In the genomic region with DNA sequence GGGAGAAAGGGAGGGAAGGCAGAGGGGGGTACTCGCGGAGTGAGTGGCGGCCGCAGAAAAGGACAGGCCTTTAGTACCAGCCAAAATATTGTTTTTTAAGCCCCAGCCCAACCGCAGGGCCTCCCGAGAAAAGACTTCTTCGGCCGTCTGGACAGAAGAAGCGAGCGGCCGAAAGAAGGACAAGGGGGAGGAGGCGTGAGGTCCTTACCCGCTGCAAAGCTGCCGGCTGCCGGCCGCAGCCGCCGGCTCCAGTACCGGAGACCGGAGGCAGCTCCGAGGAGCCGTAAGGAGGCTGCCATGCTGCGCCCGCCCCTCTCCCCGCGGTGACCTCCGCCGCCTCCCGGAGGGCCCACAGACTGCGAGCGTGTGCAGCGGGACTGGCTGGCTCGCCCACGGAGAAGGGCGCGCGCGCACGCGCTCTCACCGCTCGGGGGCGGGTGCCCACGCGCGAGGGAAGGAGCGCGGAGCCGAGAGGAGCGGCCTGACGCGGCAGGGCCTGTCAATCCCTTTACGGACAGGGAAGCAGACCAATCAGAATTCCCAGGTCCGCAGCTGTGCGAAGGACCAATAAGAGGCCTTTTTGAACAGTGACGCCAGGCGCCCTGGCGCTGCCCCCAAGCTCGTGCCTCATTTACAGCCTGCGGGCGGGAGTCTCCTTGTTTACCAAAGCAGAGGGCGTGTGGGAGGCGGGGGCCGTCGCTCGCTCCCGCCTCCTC, we compare ENCODE assay signal across 1 cellular context.
TF ChIP-seq lines count a peak whose summit lies in the region.

Gene HIBADH (minus strand): TSS at position 394 of the 716 bp plus-strand sequence. CDS start 95 bp downstream, at position 299.

TF ChIP-seq in HepG2, 621 proteins besides CTCF, POLR2A, EP300 and RAD21 (continued from another document and continues in another):
- TF ChIP-seq ZNF660 (CRISPR knock-in tag; IDR thresholded peaks at IDR 0.05; ENCODE audit: borderline replicate concordance, low read depth) (no peak), SMARCC2 (IDR thresholded peaks at IDR 0.05) (no peak), CEBPB (IDR thresholded peaks at IDR 0.05; ENCODE audit: borderline replicate concordance, low read depth, low read length) (no peak), GMEB1 (CRISPR knock-in tag; IDR thresholded peaks at IDR 0.05; ENCODE audit: borderline replicate concordance) (0 out of 2 replicates have a peak, but pooled peaks have one; percentile 40), ZNF850 (CRISPR knock-in tag; conservative IDR thresholded peaks at IDR 0.05) (no peak), NR2F1 (CRISPR knock-in tag; IDR thresholded peaks at IDR 0.05) (0 out of 4 replicates have a peak, but pooled peaks of 1 of the 2 experiments have one; percentile 17), RBAK (CRISPR knock-in tag; IDR thresholded peaks at IDR 0.05) (no peak), ZNF737 (CRISPR knock-in tag; IDR thresholded peaks at IDR 0.05; ENCODE audit: borderline replicate concordance) (no peak), TEAD3 (CRISPR knock-in tag; optimal IDR thresholded peaks at IDR 0.05; ENCODE audit: borderline replicate concordance) (no peak), MAZ (IDR thresholded peaks at IDR 0.05; ENCODE audit: borderline replicate concordance, low read depth, low read length) (peak; percentile 94), MAZ (CRISPR knock-in tag; IDR thresholded peaks at IDR 0.05; ENCODE audit: low read depth) (peak; percentile 90), ZNF577 (CRISPR knock-in tag; IDR thresholded peaks at IDR 0.05; ENCODE audit: borderline replicate concordance, low read depth) (no peak), EEA1 (CRISPR knock-in tag; IDR thresholded peaks at IDR 0.05; ENCODE audit: borderline replicate concordance) (peak; percentile 82; the same call in 1 of the 2 replicates), ELF1 (CRISPR knock-in tag; IDR thresholded peaks at IDR 0.05) (no peak; the same call in 1 of the 2 replicates), HNF4A (CRISPR knock-in tag; IDR thresholded peaks at IDR 0.05) (peak; percentile 49), HDAC2 (CRISPR knock-in tag; IDR thresholded peaks at IDR 0.05) (peak; percentile 92), ZNF276 (CRISPR knock-in tag; IDR thresholded peaks at IDR 0.05; ENCODE audit: low read depth) (no peak), MTF1 (CRISPR knock-in tag; IDR thresholded peaks at IDR 0.05) (0 out of 2 replicates have a peak, but pooled peaks have one; percentile 26), ZNF451 (CRISPR knock-in tag; IDR thresholded peaks at IDR 0.05) (no peak; the same call in none of the 2 replicates), ZMYM4 (CRISPR knock-in tag; IDR thresholded peaks at IDR 0.05) (peak; percentile 93), HNRNPK (IDR thresholded peaks at IDR 0.05; ENCODE audit: low read depth, low read length, poor library complexity, severe bottlenecking) (no peak), HNRNPUL1 (IDR thresholded peaks at IDR 0.05; ENCODE audit: low read depth, low read length) (no peak), TCF7 (IDR thresholded peaks at IDR 0.05; ENCODE audit: low read depth) (no peak), KDM2A (CRISPR knock-in tag; IDR thresholded peaks at IDR 0.05; ENCODE audit: borderline replicate concordance, low read depth) (peak; percentile 88), ZNF33B (CRISPR knock-in tag; IDR thresholded peaks at IDR 0.05) (peak; percentile 31; the same call in 1 of the 2 replicates), CHD4 (IDR thresholded peaks at IDR 0.05; ENCODE audit: borderline replicate concordance, low read length) (no peak), HOMEZ (CRISPR knock-in tag; IDR thresholded peaks at IDR 0.05; ENCODE audit: low read depth) (peak; percentile 69; the same call in 1 of the 2 replicates), TRAFD1 (CRISPR knock-in tag; IDR thresholded peaks at IDR 0.05; ENCODE audit: borderline replicate concordance) (no peak), BRF2 (CRISPR knock-in tag; IDR thresholded peaks at IDR 0.05) (no peak), ZNF317 (CRISPR knock-in tag; IDR thresholded peaks at IDR 0.05) (peak; percentile 14), ZBTB34 (CRISPR knock-in tag; IDR thresholded peaks at IDR 0.05) (no peak), MLXIP (CRISPR knock-in tag; IDR thresholded peaks at IDR 0.05; ENCODE audit: borderline replicate concordance) (no peak), MAF1 (CRISPR knock-in tag; IDR thresholded peaks at IDR 0.05; ENCODE audit: borderline replicate concordance) (no peak), MYNN (CRISPR knock-in tag; IDR thresholded peaks at IDR 0.05; ENCODE audit: low read depth) (no peak), SP140L (CRISPR knock-in tag; IDR thresholded peaks at IDR 0.05; ENCODE audit: borderline replicate concordance) (no peak)
- TF ChIP-seq, protein P1, sequence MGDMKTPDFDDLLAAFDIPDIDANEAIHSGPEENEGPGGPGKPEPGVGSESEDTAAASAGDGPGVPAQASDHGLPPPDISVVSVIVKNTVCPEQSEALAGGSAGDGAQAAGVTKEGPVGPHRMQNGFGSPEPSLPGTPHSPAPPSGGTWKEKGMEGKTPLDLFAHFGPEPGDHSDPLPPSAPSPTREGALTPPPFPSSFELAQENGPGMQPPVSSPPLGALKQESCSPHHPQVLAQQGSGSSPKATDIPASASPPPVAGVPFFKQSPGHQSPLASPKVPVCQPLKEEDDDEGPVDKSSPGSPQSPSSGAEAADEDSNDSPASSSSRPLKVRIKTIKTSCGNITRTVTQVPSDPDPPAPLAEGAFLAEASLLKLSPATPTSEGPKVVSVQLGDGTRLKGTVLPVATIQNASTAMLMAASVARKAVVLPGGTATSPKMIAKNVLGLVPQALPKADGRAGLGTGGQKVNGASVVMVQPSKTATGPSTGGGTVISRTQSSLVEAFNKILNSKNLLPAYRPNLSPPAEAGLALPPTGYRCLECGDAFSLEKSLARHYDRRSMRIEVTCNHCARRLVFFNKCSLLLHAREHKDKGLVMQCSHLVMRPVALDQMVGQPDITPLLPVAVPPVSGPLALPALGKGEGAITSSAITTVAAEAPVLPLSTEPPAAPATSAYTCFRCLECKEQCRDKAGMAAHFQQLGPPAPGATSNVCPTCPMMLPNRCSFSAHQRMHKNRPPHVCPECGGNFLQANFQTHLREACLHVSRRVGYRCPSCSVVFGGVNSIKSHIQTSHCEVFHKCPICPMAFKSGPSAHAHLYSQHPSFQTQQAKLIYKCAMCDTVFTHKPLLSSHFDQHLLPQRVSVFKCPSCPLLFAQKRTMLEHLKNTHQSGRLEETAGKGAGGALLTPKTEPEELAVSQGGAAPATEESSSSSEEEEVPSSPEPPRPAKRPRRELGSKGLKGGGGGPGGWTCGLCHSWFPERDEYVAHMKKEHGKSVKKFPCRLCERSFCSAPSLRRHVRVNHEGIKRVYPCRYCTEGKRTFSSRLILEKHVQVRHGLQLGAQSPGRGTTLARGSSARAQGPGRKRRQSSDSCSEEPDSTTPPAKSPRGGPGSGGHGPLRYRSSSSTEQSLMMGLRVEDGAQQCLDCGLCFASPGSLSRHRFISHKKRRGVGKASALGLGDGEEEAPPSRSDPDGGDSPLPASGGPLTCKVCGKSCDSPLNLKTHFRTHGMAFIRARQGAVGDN (CRISPR knock-in tag; IDR thresholded peaks at IDR 0.05): peak; percentile 82
- TF ChIP-seq, protein P2, sequence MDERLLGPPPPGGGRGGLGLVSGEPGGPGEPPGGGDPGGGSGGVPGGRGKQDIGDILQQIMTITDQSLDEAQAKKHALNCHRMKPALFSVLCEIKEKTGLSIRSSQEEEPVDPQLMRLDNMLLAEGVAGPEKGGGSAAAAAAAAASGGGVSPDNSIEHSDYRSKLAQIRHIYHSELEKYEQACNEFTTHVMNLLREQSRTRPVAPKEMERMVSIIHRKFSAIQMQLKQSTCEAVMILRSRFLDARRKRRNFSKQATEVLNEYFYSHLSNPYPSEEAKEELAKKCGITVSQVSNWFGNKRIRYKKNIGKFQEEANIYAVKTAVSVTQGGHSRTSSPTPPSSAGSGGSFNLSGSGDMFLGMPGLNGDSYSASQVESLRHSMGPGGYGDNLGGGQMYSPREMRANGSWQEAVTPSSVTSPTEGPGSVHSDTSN (CRISPR knock-in tag; IDR thresholded peaks at IDR 0.05): peak; percentile 99
